In genomic region chr1:107840746-107841145, GRCh38 we compare ENCODE assay signal across 14 cellular contexts.
DNase-seq lines count a peak whose midpoint lies in the region; ATAC-seq and TF ChIP-seq lines count a peak whose summit lies in the region.
"Had no signal": no experiment of that assay in that cellular context is flagged by ENCODE, and none has a peak within 500 bp of the region (broad histone marks: within the 10 kb centered on the region; RNA-seq: fewer than 3 reads in every experiment).

No MANE protein-coding gene starts in this region.

- H3K4me1 ChIP-seq in heart left ventricle (peaks cover 0 to 52% (median 6%) of the 10 kb centered on the region in 12 donors), HAP-1 (no peaks in the 10 kb centered on the region)

- no peak for DNase-seq in Right ventricle myocardium inferior (ENCODE audit: missing footprints)
- DNase-seq in heart left ventricle: no peak
- DNase-seq in MV-4-11 (lab: John Stamatoyannopoulos, UW): peak; percentile 91
- no peak for DNase-seq in activated naive CD8-positive, alpha-beta T cell treated with anti-CD3 and anti-CD28 coated beads, Interleukin-2, amount 50 U/mL, for 24 hours
- no peak for DNase-seq in erythroblast (lab: John Stamatoyannopoulos, UW)
- no peak for DNase-seq in HAP-1 (ENCODE audit: low spot score in 2 of 2)
- no peak for DNase-seq in Calu3
- DNase-seq: cortex of kidney; hypothalamus; NCI-H1436 treated with DMSO at 0.1 percent for 48 hours; NCI-H524 treated with DMSO at 0.1 percent for 48 hours; stimulated activated CD4-positive, alpha-beta T cell treated with anti-CD3 and anti-CD28 coated beads, Interleukin-2, amount 100 ng/mL, for 48 hours had no signal

- peak overlapping the region; percentile 12 for H3K27ac Mint-ChIP-seq in activated naive CD8-positive, alpha-beta T cell treated with anti-CD3 and anti-CD28 coated beads, Interleukin-2, amount 50 U/mL, for 24 hours
- H3K27ac Mint-ChIP-seq in stimulated activated naive CD8-positive, alpha-beta T cell treated with anti-CD3 and anti-CD28 coated beads, Interleukin-15, Interleukin-2, amounts not matched to agents 100 ng/mL and 50 ng/mL, for 24 hours: peak overlapping the region; percentile 23
- no peak overlapping the region for H3K27ac Mint-ChIP-seq in Calu3 (ENCODE audit: unreplicated experiment)

- no peak for TF ChIP-seq POLR2A in heart left ventricle (IDR thresholded peaks at IDR 0.05)
- TF ChIP-seq POLR2A in erythroblast (IDR thresholded peaks at IDR 0.05; ENCODE audit: low read length): no peak

- H3K4me3 ChIP-seq in heart left ventricle: no peak overlapping the region
- H3K4me3 ChIP-seq in HAP-1: no peak overlapping the region
- H3K4me3 ChIP-seq: right atrium auricular region had no signal

- intact Hi-C loops in Right ventricle myocardium inferior (cut with DNase I) (no loop called here), heart left ventricle (cut with DNase I) (no loop called here), Calu3 (cut with micrococcal nuclease; ENCODE audit: unreplicated experiment) (no loop called here)

- ATAC-seq in Right ventricle myocardium inferior: peak; percentile 39
- ATAC-seq in heart left ventricle: no peak
- ATAC-seq in activated naive CD8-positive, alpha-beta T cell treated with anti-CD3 and anti-CD28 coated beads, Interleukin-2, amount 50 U/mL, for 24 hours: peak; percentile 16

- TF ChIP-seq CTCF in heart left ventricle (IDR thresholded peaks at IDR 0.05): no peak
- no peak for TF ChIP-seq CTCF in Calu3 (IDR thresholded peaks at IDR 0.05; ENCODE audit: unreplicated experiment)

- H3K27me3 Mint-ChIP-seq in activated naive CD8-positive, alpha-beta T cell treated with anti-CD3 and anti-CD28 coated beads, Interleukin-2, amount 50 U/mL, for 24 hours: no peaks in the 10 kb centered on the region
- H3K27me3 Mint-ChIP-seq in stimulated activated naive CD8-positive, alpha-beta T cell treated with anti-CD3 and anti-CD28 coated beads, Interleukin-15, Interleukin-2, amounts not matched to agents 100 ng/mL and 50 ng/mL, for 24 hours: no peaks in the 10 kb centered on the region
- H3K27me3 Mint-ChIP-seq in Calu3 (ENCODE audit: unreplicated experiment): peaks cover 49% of the 10 kb centered on the region

- in situ Hi-C loops in HAP-1 (cut with MboI; ENCODE audit: low sequenced_read_pairs): no loop called here

- CTCF ChIA-PET in Calu3 (lab: Charles Lee): no interaction called here

- no TSS peak for BruUV-seq in Calu3 (replicated peaks; lab: Mats Ljungman, UMichigan)

- peaks cover 15% of the 10 kb centered on the region for H3K36me3 Mint-ChIP-seq in activated naive CD8-positive, alpha-beta T cell treated with anti-CD3 and anti-CD28 coated beads, Interleukin-2, amount 50 U/mL, for 24 hours (ENCODE audit: low read depth)
- H3K36me3 Mint-ChIP-seq in stimulated activated naive CD8-positive, alpha-beta T cell treated with anti-CD3 and anti-CD28 coated beads, Interleukin-15, Interleukin-2, amounts not matched to agents 100 ng/mL and 50 ng/mL, for 24 hours (ENCODE audit: low read depth): peaks cover 13% of the 10 kb centered on the region
- no peaks in the 10 kb centered on the region for H3K36me3 Mint-ChIP-seq in Calu3 (ENCODE audit: insufficient read depth, unreplicated experiment)

- no peaks in the 10 kb centered on the region for H3K27me3 ChIP-seq in heart left ventricle
- H3K27me3 ChIP-seq in HAP-1 (ENCODE audit: low read depth): no peaks in the 10 kb centered on the region
- H3K27me3 ChIP-seq: right atrium auricular region had no signal

- peak overlapping the region; percentile 3 for H3K4me3 Mint-ChIP-seq in activated naive CD8-positive, alpha-beta T cell treated with anti-CD3 and anti-CD28 coated beads, Interleukin-2, amount 50 U/mL, for 24 hours
- peak overlapping the region; percentile 29 for H3K4me3 Mint-ChIP-seq in stimulated activated naive CD8-positive, alpha-beta T cell treated with anti-CD3 and anti-CD28 coated beads, Interleukin-15, Interleukin-2, amounts not matched to agents 100 ng/mL and 50 ng/mL, for 24 hours
- H3K4me3 Mint-ChIP-seq in Calu3 (ENCODE audit: low read depth, unreplicated experiment): no peak overlapping the region

- peaks cover 81% of the 10 kb centered on the region for H3K4me1 Mint-ChIP-seq in activated naive CD8-positive, alpha-beta T cell treated with anti-CD3 and anti-CD28 coated beads, Interleukin-2, amount 50 U/mL, for 24 hours
- peaks cover 91% of the 10 kb centered on the region for H3K4me1 Mint-ChIP-seq in stimulated activated naive CD8-positive, alpha-beta T cell treated with anti-CD3 and anti-CD28 coated beads, Interleukin-15, Interleukin-2, amounts not matched to agents 100 ng/mL and 50 ng/mL, for 24 hours (ENCODE audit: low read depth)
- H3K4me1 Mint-ChIP-seq in Calu3 (ENCODE audit: low read depth, unreplicated experiment): no peaks in the 10 kb centered on the region

- peak overlapping the region in 1 of 12 donors; percentile 69 for H3K27ac ChIP-seq in heart left ventricle
- H3K27ac ChIP-seq: right atrium auricular region had no signal

- H3K36me3 ChIP-seq in heart left ventricle: no peaks in the 10 kb centered on the region
- H3K36me3 ChIP-seq in HAP-1 (replicated peaks): no peaks in the 10 kb centered on the region
- H3K36me3 ChIP-seq: right atrium auricular region had no signal

- peaks cover 0 to 10% (median 0%) of the 10 kb centered on the region in 12 donors for H3K9me3 ChIP-seq in heart left ventricle
- no peaks in the 10 kb centered on the region for H3K9me3 ChIP-seq in HAP-1

- H3K9me3 Mint-ChIP-seq in activated naive CD8-positive, alpha-beta T cell treated with anti-CD3 and anti-CD28 coated beads, Interleukin-2, amount 50 U/mL, for 24 hours: peaks cover 14% of the 10 kb centered on the region
- peaks cover 7% of the 10 kb centered on the region for H3K9me3 Mint-ChIP-seq in stimulated activated naive CD8-positive, alpha-beta T cell treated with anti-CD3 and anti-CD28 coated beads, Interleukin-15, Interleukin-2, amounts not matched to agents 100 ng/mL and 50 ng/mL, for 24 hours
- no peaks in the 10 kb centered on the region for H3K9me3 Mint-ChIP-seq in Calu3 (ENCODE audit: low read depth, unreplicated experiment)

- WGBS in heart left ventricle, 4 donors: 28 to 46% (median 38%) methylated on average over 1 of the region's 1 CpG

Comparison
In these comparisons a context has a peak if more than half of its experiments do, and no peak if none do; other contexts are left out.
1. ATAC-seq: peak in Right ventricle myocardium inferior (single experiment) and activated naive CD8-positive, alpha-beta T cell treated with anti-CD3 and anti-CD28 coated beads, Interleukin-2, amount 50 U/mL, for 24 hours (single experiment); none in heart left ventricle (0 of 4).